8 cellular contexts compared by ENCODE assay signal in genomic region chrX:102651968-102652744, GRCh38. TPM values are rescaled to one million over a fixed set of nuclear protein-coding genes. Genes with fewer than 3 reads are reported as not detected.
DNase-seq lines count a peak whose midpoint lies in the region; ATAC-seq and TF ChIP-seq lines count a peak whose summit lies in the region.

No MANE protein-coding gene starts in this region.

- H3K4ac ChIP-seq in neuronal stem cell (ENCODE audit: low read length), result no peak overlapping the region

- peak in 1 of 2 donors; percentile 9 for TF ChIP-seq POLR2A in uterus (IDR thresholded peaks at IDR 0.05)

- no peaks in the 10 kb centered on the region for H3K4me1 ChIP-seq in neuronal stem cell (ENCODE audit: control insufficient read depth in 2 of 2, insufficient read depth in 1 of 2, low read depth in 1 of 2, low read length in 2 of 2)
- H3K4me1 ChIP-seq in uterus, result peaks cover 0 to 3% of the 10 kb centered on the region in 2 donors

- H3K4me2 ChIP-seq in neuronal stem cell (ENCODE audit: insufficient read depth, low read length, poor library complexity, severe bottlenecking), result peak overlapping the region; percentile 66

- H3K14ac ChIP-seq in neuronal stem cell (ENCODE audit: low read length), result no peak overlapping the region

- intact Hi-C loops in uterus (cut with DNase I; ENCODE audit: low total_unique reads), result no loop called here

- H3K27ac ChIP-seq in neuronal stem cell (replicated peaks; ENCODE audit: low read length), result no peak overlapping the region
- peak overlapping the region; percentile 79 to 89 for H3K27ac ChIP-seq in uterus

- H3K9ac ChIP-seq in neuronal stem cell (ENCODE audit: low read depth, low read length, poor library complexity), result no peak overlapping the region

- no peak overlapping the region for H4K91ac ChIP-seq in neuronal stem cell (ENCODE audit: low read depth, low read length, poor library complexity)

- H2AK5ac ChIP-seq in neuronal stem cell (ENCODE audit: low read depth, low read length), result no peak overlapping the region

- H4K8ac ChIP-seq in neuronal stem cell (ENCODE audit: low read depth, low read length), result no peak overlapping the region

- no peaks in the 10 kb centered on the region for H3K79me1 ChIP-seq in neuronal stem cell (ENCODE audit: low read depth, low read length)

- H3K9me3 ChIP-seq in neuronal stem cell (replicated peaks in 1 of 2; ENCODE audit: control insufficient read depth in 2 of 2, insufficient read depth in 1 of 2, low read depth in 1 of 2, low read length in 2 of 2) (no peaks in the 10 kb centered on the region), uterus (no peaks in the 10 kb centered on the region)

- peak overlapping the region; percentile 59 to 63 for H3K4me3 ChIP-seq in foreskin fibroblast (ENCODE audit: low read depth in 1 of 2, low read length in 2 of 2)
- H3K4me3 ChIP-seq in neuronal stem cell (ENCODE audit: low read length in 2 of 2), result peak overlapping the region in 1 of 2 donors; percentile 78
- H3K4me3 ChIP-seq in uterus, result peak overlapping the region; percentile 52 to 61

- TF ChIP-seq CTCF in foreskin fibroblast (IDR thresholded peaks at IDR 0.05; ENCODE audit: low read depth, low read length) (peak; percentile 44), uterus (IDR thresholded peaks at IDR 0.05) (peak; percentile 38 to 70 (median 57))

- no peak overlapping the region for H2BK5ac ChIP-seq in neuronal stem cell (ENCODE audit: low read length)

- H3K36me3 ChIP-seq in neuronal stem cell (replicated peaks in 1 of 2; ENCODE audit: control insufficient read depth in 2 of 2, insufficient read depth in 2 of 2, low read length in 2 of 2) (peaks cover 0 to 11% of the 10 kb centered on the region in 2 donors), uterus (no peaks in the 10 kb centered on the region)

- no peak overlapping the region for H2AFZ ChIP-seq in neuronal stem cell (ENCODE audit: low read length)

- ATAC-seq in GM18517 (IDR thresholded peaks at IDR 0.05; ENCODE audit: unreplicated experiment), result no peak

- no peak overlapping the region for H3K23ac ChIP-seq in neuronal stem cell (ENCODE audit: low read depth, low read length, poor library complexity)

- peak; percentile 28 for DNase-seq in NCI-H146 (lab: John Stamatoyannopoulos, UW)
- no peak for DNase-seq in NCI-H146 treated with DMSO at 0.1 percent for 48 hours (lab: John Stamatoyannopoulos, UW; ENCODE audit: unreplicated experiment)
- DNase-seq in NCI-H1105 treated with DMSO at 0.1 percent for 48 hours (lab: John Stamatoyannopoulos, UW), result peak; percentile 46
- DNase-seq in activated T-helper 9 cell treated with anti-CD3 and anti-CD28 coated beads, Interleukin-2, amount 50 U/mL, for 16 hours (ENCODE audit: low read depth), result peak; percentile 23
- peak; percentile 9 to 55 for DNase-seq in foreskin fibroblast
- DNase-seq in neuronal stem cell (ENCODE audit: low spot score), result no peak
- peak; percentile 63 to 73 for DNase-seq in uterus

- no peak overlapping the region for H2BK120ac ChIP-seq in neuronal stem cell (ENCODE audit: low read depth, low read length)

- H3K18ac ChIP-seq in neuronal stem cell (ENCODE audit: low read length), result peak overlapping the region; percentile 64

- WGBS in neuronal stem cell (ENCODE audit: extremely low coverage in 2 of 2, insufficient read length in 2 of 2, insufficient replicate concordance in 1 of 2), 2 donors, result no CpG with 5 or more reads among the region's 28 CpGs

- no peak overlapping the region for H2BK15ac ChIP-seq in neuronal stem cell (ENCODE audit: low read length)

- no peaks in the 10 kb centered on the region for H3K27me3 ChIP-seq in neuronal stem cell (ENCODE audit: control insufficient read depth in 3 of 3, insufficient read depth in 3 of 3, low read depth in 1 of 3, low read length in 3 of 3)
- no peaks in the 10 kb centered on the region for H3K27me3 ChIP-seq in uterus

- H2BK12ac ChIP-seq in neuronal stem cell (ENCODE audit: low read length), result no peak overlapping the region

RNA-seq across cellular contexts. Expression of gene GPRASP1, which starts 0.9 kb away (rescaled TPM):
- polyA plus RNA-seq in neuronal stem cell (2013, experiment 1 of 2), result 3.1 TPM
- 3.0 TPM for polyA plus RNA-seq in neuronal stem cell (2013, experiment 2 of 2)
- total RNA-seq in uterus, result 10 to 100 TPM; 18.7 to 49.9 (median 22.6) TPM

RNA-seq across cellular contexts. Expression of gene ARMCX5, which starts 52.8 kb away (rescaled TPM):
- 13.4 TPM for polyA plus RNA-seq in neuronal stem cell (2013, experiment 1 of 2)
- 13.6 TPM for polyA plus RNA-seq in neuronal stem cell (2013, experiment 2 of 2)
- total RNA-seq in uterus, result 10 to 100 TPM in 2 of 4 donors, 1 to 10 TPM in 2; 8.8 to 27.7 (median 12.5) TPM

Comparison
In these comparisons a context has a peak if more than half of its experiments do, and no peak if none do; other contexts are left out.
1. DNase-seq: peak in NCI-H146 (single experiment), NCI-H1105 treated with DMSO at 0.1 percent for 48 hours (single experiment), activated T-helper 9 cell treated with anti-CD3 and anti-CD28 coated beads, Interleukin-2, amount 50 U/mL, for 16 hours (single experiment), foreskin fibroblast (2 of 2) and uterus (2 of 2); none in NCI-H146 treated with DMSO at 0.1 percent for 48 hours (single experiment) and neuronal stem cell (single experiment).